11 cellular contexts compared by ENCODE assay signal in genomic region chr1:19336543-19336942, GRCh38. TPM values are rescaled to one million over a fixed set of nuclear protein-coding genes. Genes with fewer than 3 reads are reported as not detected.
A peak's percentile ranks its signal among the peaks of the same experiment; 100 is the strongest.
DNase-seq lines count a peak whose midpoint lies in the region; FAIRE-seq and TF ChIP-seq lines count a peak whose summit lies in the region.
"Had no signal": no experiment of that assay in that cellular context is flagged by ENCODE, and none has a peak within 500 bp of the region (broad histone marks: within the 10 kb centered on the region; RNA-seq: fewer than 3 reads in every experiment).

No MANE protein-coding gene starts in this region.

- H3K4me3 Mint-ChIP-seq in astrocyte (ENCODE audit: unreplicated experiment), result no peak overlapping the region

- H3K4me1 ChIP-seq in PC-9 (replicated peaks; ENCODE audit: insufficient read depth) (peaks cover 9% of the 10 kb centered on the region), astrocyte (ENCODE audit: insufficient read depth, low read length) (peaks cover 16% of the 10 kb centered on the region)

- H2AFZ ChIP-seq in PC-9 (no peak overlapping the region), astrocyte (ENCODE audit: low read depth, low read length) (no peak overlapping the region)

- DNase-seq in GM12865 (ENCODE audit: low read depth), result peak; percentile 34
- peak in 1 of 2 experiments; percentile 33 for DNase-seq in PC-9
- peak; percentile 26 for DNase-seq in astrocyte (ENCODE audit: low read depth)
- peak; percentile 80 for DNase-seq in stimulated activated CD4-positive, alpha-beta T cell treated with anti-CD3 and anti-CD28 coated beads, Interleukin-15, amount 100 ng/mL, for 24 hours
- DNase-seq in hippocampal formation (lab: John Stamatoyannopoulos, UW), result no peak
- DNase-seq in NCI-H1105 treated with DMSO at 0.1 percent for 48 hours (lab: John Stamatoyannopoulos, UW), result no peak
- DNase-seq in NCI-H2029 treated with DMSO at 0.1 percent for 48 hours (lab: John Stamatoyannopoulos, UW), result no peak
- DNase-seq in NCI-H1048 (lab: John Stamatoyannopoulos, UW), result no peak
- DNase-seq: DND-41, NCI-H526 had no signal

- no peak overlapping the region for H3K9ac ChIP-seq in astrocyte (ENCODE audit: low read length)

- H3K36me3 ChIP-seq in PC-9 (ENCODE audit: low read depth) (no peaks in the 10 kb centered on the region), astrocyte (ENCODE audit: insufficient read depth, low read length) (peaks cover 10% of the 10 kb centered on the region)

- H3K9me3 ChIP-seq in PC-9 (ENCODE audit: insufficient read depth, low read depth) (no peaks in the 10 kb centered on the region), astrocyte (ENCODE audit: insufficient read depth, low read depth, low read length) (no peaks in the 10 kb centered on the region)

- peaks cover 12% of the 10 kb centered on the region; the same call in 1 of the 2 replicates for H3F3A ChIP-seq in PC-9 (ENCODE audit: insufficient read depth, low read depth)

- H3K4me1 Mint-ChIP-seq in astrocyte (ENCODE audit: low read depth, unreplicated experiment), result peaks cover 24% of the 10 kb centered on the region

- H3K27me3 Mint-ChIP-seq in astrocyte (ENCODE audit: low read depth, unreplicated experiment), result no peaks in the 10 kb centered on the region

- POLR2A ChIA-PET in PC-9 (lab: Charles Lee; ENCODE audit: unreplicated experiment), result interaction anchor here (0.7 kb wide), 1 partner anchor 24 kb away, joined by 6 read pairs; no protein-coding TSS in a partner anchor

- H3K9me2 ChIP-seq in PC-9 (ENCODE audit: insufficient read depth), result no peaks in the 10 kb centered on the region

- no TSS peak for BruUV-seq in PC-9 (replicated peaks; lab: Mats Ljungman, UMichigan)

- TF ChIP-seq CTCF in GM12865 (IDR thresholded peaks at IDR 0.05; ENCODE audit: insufficient read depth, low read depth, low read length, missing control alignments), result no peak
- TF ChIP-seq CTCF in PC-9 (conservative IDR thresholded peaks at IDR 0.05), result no peak
- no peak for TF ChIP-seq CTCF in astrocyte (IDR thresholded peaks at IDR 0.05; ENCODE audit: insufficient read depth, low read depth, low read length)

- H3K4me2 ChIP-seq in PC-9 (peak overlapping the region; percentile 56), astrocyte (ENCODE audit: low read length) (peak overlapping the region; percentile 5)

- H3K9me3 Mint-ChIP-seq in astrocyte (ENCODE audit: unreplicated experiment), result no peaks in the 10 kb centered on the region

- H3K27me3 ChIP-seq in PC-9 (ENCODE audit: insufficient read depth, low read depth), result no peaks in the 10 kb centered on the region
- H3K27me3 ChIP-seq in astrocyte (ENCODE audit: insufficient read depth, low read length), result no peaks in the 10 kb centered on the region

- peaks cover 11% of the 10 kb centered on the region for H3K36me3 Mint-ChIP-seq in astrocyte (ENCODE audit: low read depth, unreplicated experiment)

- FAIRE-seq in astrocyte (lab: Jason Lieb, UNC), result no peak
- FAIRE-seq: urothelium cell line had no signal

- intact Hi-C loops in PC-9 (cut with micrococcal nuclease; ENCODE audit: unreplicated experiment), result no loop called here

- peak overlapping the region; percentile 79 for H3K27ac Mint-ChIP-seq in astrocyte (ENCODE audit: unreplicated experiment)

- CTCF ChIA-PET in PC-9 (lab: Charles Lee), result no interaction called here

- H4K20me1 ChIP-seq in PC-9 (ENCODE audit: insufficient read depth) (no peaks in the 10 kb centered on the region; the same call in 1 of the 2 replicates), astrocyte (ENCODE audit: insufficient read depth, low read length) (peaks cover 59% of the 10 kb centered on the region)

- H3K79me2 ChIP-seq in PC-9 (ENCODE audit: low read depth) (no peaks in the 10 kb centered on the region), astrocyte (ENCODE audit: insufficient read depth, low read length) (no peaks in the 10 kb centered on the region)

- H3K4me3 ChIP-seq in GM12865 (ENCODE audit: low read depth, low read length), result no peak overlapping the region
- H3K4me3 ChIP-seq in PC-9, result no peak overlapping the region
- no peak overlapping the region for H3K4me3 ChIP-seq in astrocyte (ENCODE audit: insufficient read depth, low read depth, low read length)

- H3K27ac ChIP-seq in PC-9, result peak overlapping the region; percentile 44; the same call in 1 of the 2 replicates
- no peak overlapping the region for H3K27ac ChIP-seq in astrocyte (ENCODE audit: low read depth, low read length)

RNA-seq across cellular contexts. Expression of gene SLC66A1, which starts 24.4 kb away (rescaled TPM):
- 13.8 and 15.1 TPM in 2 replicates for total RNA-seq in PC-9 (2021)
- 17.4 and 21.5 TPM in 2 replicates for total RNA-seq in astrocyte

RNA-seq across cellular contexts. Expression of gene AKR7A2, which starts 24.6 kb away (rescaled TPM):
- 79.6 and 114 TPM in 2 replicates for total RNA-seq in PC-9 (2021)
- 30.3 and 33.9 TPM in 2 replicates for total RNA-seq in astrocyte

RNA-seq across cellular contexts. Expression of gene AKR7A3, which starts 48.0 kb away (rescaled TPM):
- 1.9 and 2.5 TPM in 2 replicates for total RNA-seq in PC-9 (2021)
- 0.20 and 0.55 TPM in 2 replicates for total RNA-seq in astrocyte

Comparison
In these comparisons a context has a peak if more than half of its experiments do, and no peak if none do; other contexts are left out.
1. DNase-seq: peak in GM12865 (single experiment), astrocyte (single experiment) and stimulated activated CD4-positive, alpha-beta T cell treated with anti-CD3 and anti-CD28 coated beads, Interleukin-15, amount 100 ng/mL, for 24 hours (single experiment); none in hippocampal formation (0 of 2), NCI-H1105 treated with DMSO at 0.1 percent for 48 hours (single experiment), NCI-H2029 treated with DMSO at 0.1 percent for 48 hours (single experiment) and NCI-H1048 (single experiment).